Comparison of ENCODE assay signal across 8 cellular contexts in genomic region chr6:31734703-31735500, GRCh38. TPM values are rescaled to one million over a fixed set of nuclear protein-coding genes. Genes with fewer than 3 reads are reported as not detected.
DNase-seq lines count a peak whose midpoint lies in the region; ATAC-seq lines count a peak whose summit lies in the region.

No MANE protein-coding gene starts in this region.

- DNase-seq in DMS79 treated with DMSO at 0.1 percent for 48 hours (lab: John Stamatoyannopoulos, UW), result peak; percentile 39
- no peak for DNase-seq in DMS79 (lab: John Stamatoyannopoulos, UW)
- peak; percentile 73 for DNase-seq in MG63
- DNase-seq in activated CD4-positive, alpha-beta T cell treated with anti-CD3 and anti-CD28 coated beads for 36 hours, result peak; percentile 72
- DNase-seq in ecto neural progenitor cell (ENCODE audit: low spot score), result peak; percentile 58
- no peak for DNase-seq in memory B cell (ENCODE audit: low spot score in 2 of 2)
- DNase-seq in HPDE6-E6E7 (ENCODE audit: extremely low spot score), result no peak

- intact Hi-C loops in activated CD4-positive, alpha-beta T cell treated with anti-CD3 and anti-CD28 coated beads for 36 hours (cut with DNase I, micrococcal nuclease), result loop anchor here (5.0 to 10.0 kb wide), 4 partner anchors 37 to 1470 kb away; partner anchors contain the start of genes AGPAT1 (in 1 of the 2), HSD17B8 (in 1 of the 2), RING1 (in 1 of the 2) and RNF5 (in 1 of the 2)

- peaks cover 60% of the 10 kb centered on the region for H3K4me1 Mint-ChIP-seq in activated CD4-positive, alpha-beta T cell treated with anti-CD3 and anti-CD28 coated beads for 36 hours
- H3K4me1 Mint-ChIP-seq in memory B cell, result peaks cover 49% of the 10 kb centered on the region

- H3K9ac ChIP-seq in stomach smooth muscle (ENCODE audit: low read length in 2 of 2), result peak overlapping the region; percentile 82 to 93

- H3K27me3 Mint-ChIP-seq in activated CD4-positive, alpha-beta T cell treated with anti-CD3 and anti-CD28 coated beads for 36 hours, result no peaks in the 10 kb centered on the region
- no peaks in the 10 kb centered on the region for H3K27me3 Mint-ChIP-seq in memory B cell

- CTCF ChIA-PET in activated CD4-positive, alpha-beta T cell treated with anti-CD3 and anti-CD28 coated beads for 36 hours (lab: Charles Lee), result interaction anchor here (1.1 to 2.2 kb wide), 6 partner anchors 40 to 187 kb away, joined by 3 to 6 read pairs (median 4); partner anchors contain the start of gene NFKBIL1

- peaks cover 45% of the 10 kb centered on the region for H3K36me3 ChIP-seq in MG63
- H3K36me3 ChIP-seq in stomach smooth muscle (ENCODE audit: control insufficient read depth in 2 of 2, insufficient read depth in 2 of 2, low read length in 2 of 2), result peaks cover 19 to 21% of the 10 kb centered on the region in 2 donors

- H3K4me3 ChIP-seq in MG63, result peak overlapping the region; percentile 82
- H3K4me3 ChIP-seq in stomach smooth muscle (ENCODE audit: low read length in 2 of 2), result peak overlapping the region; percentile 71 to 89

- H3K36me3 Mint-ChIP-seq in activated CD4-positive, alpha-beta T cell treated with anti-CD3 and anti-CD28 coated beads for 36 hours (ENCODE audit: low read depth), result peaks cover 49% of the 10 kb centered on the region
- peaks cover 22% of the 10 kb centered on the region for H3K36me3 Mint-ChIP-seq in memory B cell

- H3K4me3 Mint-ChIP-seq in activated CD4-positive, alpha-beta T cell treated with anti-CD3 and anti-CD28 coated beads for 36 hours, result peak overlapping the region; percentile 96
- H3K4me3 Mint-ChIP-seq in memory B cell, result peak overlapping the region; percentile 100

- peak; percentile 39 for ATAC-seq in activated CD4-positive, alpha-beta T cell treated with anti-CD3 and anti-CD28 coated beads for 36 hours
- ATAC-seq in memory B cell (ENCODE audit: low read depth), result no peak

- peaks cover 48% of the 10 kb centered on the region for H3K4me1 ChIP-seq in stomach smooth muscle (ENCODE audit: control insufficient read depth, insufficient read depth, low read length)

- POLR2A ChIA-PET in activated CD4-positive, alpha-beta T cell treated with anti-CD3 and anti-CD28 coated beads for 36 hours (lab: Charles Lee), result interaction anchor here (0.7 kb wide), 1 partner anchor 38 kb away, joined by 3 read pairs; no protein-coding TSS in a partner anchor

- H3K27ac ChIP-seq in stomach smooth muscle (ENCODE audit: low read length), result peak overlapping the region; percentile 86

- no peaks in the 10 kb centered on the region for H3K9me3 Mint-ChIP-seq in activated CD4-positive, alpha-beta T cell treated with anti-CD3 and anti-CD28 coated beads for 36 hours (ENCODE audit: low read depth)
- H3K9me3 Mint-ChIP-seq in memory B cell, result no peaks in the 10 kb centered on the region

- H3K9me3 ChIP-seq in MG63, result no peaks in the 10 kb centered on the region
- no peaks in the 10 kb centered on the region for H3K9me3 ChIP-seq in stomach smooth muscle (ENCODE audit: control insufficient read depth in 2 of 2, low read length in 2 of 2)

- no peaks in the 10 kb centered on the region for H3K27me3 ChIP-seq in MG63
- no peaks in the 10 kb centered on the region for H3K27me3 ChIP-seq in stomach smooth muscle (ENCODE audit: control insufficient read depth in 1 of 2, insufficient read depth in 2 of 2, low read length in 2 of 2)

- peak overlapping the region; percentile 89 for H3K27ac Mint-ChIP-seq in activated CD4-positive, alpha-beta T cell treated with anti-CD3 and anti-CD28 coated beads for 36 hours
- peak overlapping the region; percentile 97 for H3K27ac Mint-ChIP-seq in memory B cell

RNA-seq across cellular contexts. Expression of gene CLIC1, which starts 1.4 kb away (rescaled TPM):
- total RNA-seq in MG63 (2014; rRNA removed; shearing (Covaris generic); ENCODE audit: low replicate concordance), result 571 and 764 TPM in 2 replicates
- total RNA-seq in activated CD4-positive, alpha-beta T cell treated with anti-CD3 and anti-CD28 coated beads for 36 hours, result 100 to 1,000 TPM; 357 to 438 TPM

RNA-seq across cellular contexts. Expression of gene MSH5, which starts 4.9 kb away (rescaled TPM):
- 3.1 and 6.3 TPM in 2 replicates for total RNA-seq in MG63 (2014; rRNA removed; shearing (Covaris generic); ENCODE audit: low replicate concordance)
- 100 to 1,000 TPM in 1 of 2 experiments, 10 to 100 TPM in 1; 92.1 to 126 TPM for total RNA-seq in activated CD4-positive, alpha-beta T cell treated with anti-CD3 and anti-CD28 coated beads for 36 hours

RNA-seq across cellular contexts. Expression of gene DDAH2, which starts 5.8 kb away (rescaled TPM):
- total RNA-seq in MG63 (2014; rRNA removed; shearing (Covaris generic); ENCODE audit: low replicate concordance), result 24.6 and 31.9 TPM in 2 replicates
- 1 to 10 TPM; 4.4 to 5.6 TPM for total RNA-seq in activated CD4-positive, alpha-beta T cell treated with anti-CD3 and anti-CD28 coated beads for 36 hours

RNA-seq across cellular contexts. Expression of gene MPIG6B, which starts 11.7 kb away (rescaled TPM):
- total RNA-seq in MG63 (2014; rRNA removed; shearing (Covaris generic); ENCODE audit: low replicate concordance), result not detected in 2 replicates
- total RNA-seq in activated CD4-positive, alpha-beta T cell treated with anti-CD3 and anti-CD28 coated beads for 36 hours, result not detected

RNA-seq across cellular contexts. Expression of gene LY6G6C, which starts 13.4 kb away (rescaled TPM):
- total RNA-seq in MG63 (2014; rRNA removed; shearing (Covaris generic); ENCODE audit: low replicate concordance), result not detected in 2 replicates
- total RNA-seq in activated CD4-positive, alpha-beta T cell treated with anti-CD3 and anti-CD28 coated beads for 36 hours, result not detected

Comparison
In these comparisons a context has a peak if more than half of its experiments do, and no peak if none do; other contexts are left out.
1. DNase-seq: peak in DMS79 treated with DMSO at 0.1 percent for 48 hours (single experiment), MG63 (single experiment), activated CD4-positive, alpha-beta T cell treated with anti-CD3 and anti-CD28 coated beads for 36 hours (single experiment) and ecto neural progenitor cell (single experiment); none in DMS79 (single experiment), memory B cell (0 of 2) and HPDE6-E6E7 (single experiment).
2. RNA of gene MSH5, which starts 4.9 kb away (total RNA-seq): 92.1 to 126 TPM in activated CD4-positive, alpha-beta T cell treated with anti-CD3 and anti-CD28 coated beads for 36 hours; 3.1 to 6.3 TPM in MG63; every median in the first group is over 10 times any median in the second.